Comparison of ENCODE assay signal across 8 cellular contexts in the genomic region with DNA sequence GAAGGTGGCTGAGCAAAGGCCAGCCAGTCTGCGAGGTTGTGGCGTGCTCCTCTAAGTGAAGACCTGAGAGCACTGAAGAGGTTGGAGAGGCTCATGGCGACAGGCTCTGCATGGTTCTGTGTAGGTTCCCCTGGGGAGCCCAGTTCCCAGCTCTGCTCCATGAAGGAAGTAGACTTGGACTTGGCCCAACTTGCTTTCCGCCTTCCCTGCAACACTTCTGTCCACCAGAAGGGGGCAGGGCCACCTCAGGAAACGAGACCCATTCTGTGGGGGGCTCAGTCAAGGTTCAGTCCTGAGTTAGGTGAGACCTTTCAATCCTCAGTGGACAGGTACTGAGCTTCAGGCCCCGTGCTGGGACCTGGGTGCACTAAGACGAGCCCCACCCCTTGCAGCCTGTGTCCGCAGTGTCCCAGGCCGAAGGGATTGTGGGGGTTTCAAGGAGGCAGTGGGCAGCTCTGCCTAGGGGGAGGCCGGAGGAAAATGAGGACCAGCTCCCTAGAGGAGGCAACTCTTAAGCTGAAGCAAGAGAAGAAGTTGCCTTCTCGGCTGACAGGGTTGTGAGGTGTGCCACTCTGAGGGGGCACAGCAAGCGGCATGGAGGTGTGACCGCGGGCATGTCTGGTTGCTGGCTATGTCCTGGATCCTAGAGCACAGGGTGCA. TPM values are rescaled to one million over a fixed set of nuclear protein-coding genes. Genes with fewer than 3 reads are reported as not detected.
DNase-seq lines count a peak whose midpoint lies in the region; ATAC-seq and TF ChIP-seq lines count a peak whose summit lies in the region.

No MANE protein-coding gene starts in this region.

- peak in 2 of 7 experiments; percentile 28 to 31 for DNase-seq in CD8-positive, alpha-beta T cell
- DNase-seq in GM23248 (peak; percentile 76), RPMI7951 (ENCODE audit: low read depth) (peak; percentile 31), cardiac fibroblast (ENCODE audit: low read depth in 2 of 2) (peak; percentile 61 to 74), kidney epithelial cell (ENCODE audit: low read depth) (no peak), HPDE6-E6E7 (ENCODE audit: extremely low spot score) (no peak)
- peak; percentile 10 to 20 for DNase-seq in stimulated activated CD8-positive, alpha-beta memory T cell treated with anti-CD3 and anti-CD28 coated beads, Interleukin-2, amount 100 ng/mL, for 48 hours (ENCODE audit: low read depth in 2 of 2)

- no peaks in the 10 kb centered on the region for H3K4me1 ChIP-seq in CD8-positive, alpha-beta T cell (ENCODE audit: insufficient read depth, low read length)
- no peaks in the 10 kb centered on the region for H3K4me1 ChIP-seq in GM23248 (ENCODE audit: insufficient read depth)

- no peaks in the 10 kb centered on the region for H3K36me3 Mint-ChIP-seq in CD8-positive, alpha-beta T cell

- no peak overlapping the region for H3K4me3 Mint-ChIP-seq in CD8-positive, alpha-beta T cell

- H3K4me3 ChIP-seq in CD8-positive, alpha-beta T cell (ENCODE audit: low read depth, low read length): no peak overlapping the region
- no peak overlapping the region for H3K4me3 ChIP-seq in GM23248
- H3K4me3 ChIP-seq in cardiac fibroblast (replicated peaks in 1 of 2; ENCODE audit: low read depth in 2 of 2, low read length in 2 of 2): no peak overlapping the region
- no peak overlapping the region for H3K4me3 ChIP-seq in kidney epithelial cell (ENCODE audit: low read depth, low read length)

- H3K4me2 ChIP-seq in GM23248 (ENCODE audit: unreplicated experiment): no peak overlapping the region

- H3F3A ChIP-seq in GM23248 (ENCODE audit: insufficient read depth): no peaks in the 10 kb centered on the region

- H3K27ac Mint-ChIP-seq in CD8-positive, alpha-beta T cell: no peak overlapping the region

- H4K20me1 ChIP-seq in GM23248 (ENCODE audit: insufficient read depth): no peaks in the 10 kb centered on the region

- no peak overlapping the region for H3K9ac ChIP-seq in GM23248

- 50% methylated on average over 14 of the region's 14 CpGs for WGBS in GM23248 (ENCODE audit: low coverage in 1 of 2, low lambda C conversion rate in 2 of 2, missing lambda C conversion rate in 2 of 2), 2 experiments

- H3K79me2 ChIP-seq in GM23248 (ENCODE audit: insufficient read depth): no peaks in the 10 kb centered on the region

- no peaks in the 10 kb centered on the region for H3K9me3 ChIP-seq in CD8-positive, alpha-beta T cell (ENCODE audit: low read length)
- no peaks in the 10 kb centered on the region for H3K9me3 ChIP-seq in GM23248 (ENCODE audit: low read depth)

- in situ Hi-C loops in GM23248 (cut with MboI): no loop called here

- POLR2A ChIA-PET in CD8-positive, alpha-beta T cell (lab: Charles Lee): no interaction called here

- CTCF ChIA-PET in CD8-positive, alpha-beta T cell (lab: Charles Lee): interaction anchor here (0.6 to 2.0 kb wide), 11 partner anchors 9 to 817 kb away, joined by 3 to 12 read pairs (median 4); no protein-coding TSS in a partner anchor

- H3K27me3 Mint-ChIP-seq in CD8-positive, alpha-beta T cell (ENCODE audit: low read depth): peaks cover 2% of the 10 kb centered on the region

- H3K9me3 Mint-ChIP-seq in CD8-positive, alpha-beta T cell: no peaks in the 10 kb centered on the region

- H3K27me3 ChIP-seq in CD8-positive, alpha-beta T cell (ENCODE audit: insufficient read depth, low read length): no peaks in the 10 kb centered on the region
- H3K27me3 ChIP-seq in GM23248 (replicated peaks; ENCODE audit: insufficient read depth) (no peaks in the 10 kb centered on the region; the same call in 1 of the 2 replicates), kidney epithelial cell (ENCODE audit: control insufficient read depth, insufficient read depth, low read length) (peaks cover 27% of the 10 kb centered on the region)

- H3K4me1 Mint-ChIP-seq in CD8-positive, alpha-beta T cell (ENCODE audit: low read depth): no peaks in the 10 kb centered on the region

- H3K27ac ChIP-seq in CD8-positive, alpha-beta T cell (ENCODE audit: low read depth, low read length): no peak overlapping the region
- H3K27ac ChIP-seq in GM23248: no peak overlapping the region

- ATAC-seq in CD8-positive, alpha-beta T cell: peak; percentile 36
- ATAC-seq in GM18498 (IDR thresholded peaks at IDR 0.05; ENCODE audit: unreplicated experiment): no peak

- no peaks in the 10 kb centered on the region for H3K36me3 ChIP-seq in CD8-positive, alpha-beta T cell (ENCODE audit: insufficient read depth, low read length)
- H3K36me3 ChIP-seq in GM23248 (ENCODE audit: low read depth) (no peaks in the 10 kb centered on the region), kidney epithelial cell (ENCODE audit: control insufficient read depth, insufficient read depth, low read length) (no peaks in the 10 kb centered on the region)

- TF ChIP-seq CTCF in CD8-positive, alpha-beta T cell (IDR thresholded peaks at IDR 0.05): peak; percentile 70
- TF ChIP-seq CTCF in cardiac fibroblast (IDR thresholded peaks at IDR 0.05; ENCODE audit: low read depth, low read length) (peak; percentile 95), kidney epithelial cell (IDR thresholded peaks at IDR 0.05; ENCODE audit: insufficient read depth, low read length, poor library complexity, severe bottlenecking) (peak; percentile 88)

- no peak overlapping the region for H2AFZ ChIP-seq in GM23248

- H3K9me2 ChIP-seq in GM23248 (ENCODE audit: insufficient read depth): no peaks in the 10 kb centered on the region

- intact Hi-C loops in CD8-positive, alpha-beta T cell (cut with DNase I, micrococcal nuclease): loop anchor here (1.0 to 2.0 kb wide), 2 partner anchors 381 to 382 kb away; no protein-coding TSS in a partner anchor

RNA-seq across cellular contexts. Expression of a gene that starts 15.0 kb away (rescaled TPM):
- 1 to 10 TPM; 4.3 to 4.5 TPM for total RNA-seq in CD8-positive, alpha-beta T cell
- 26.2 and 28.5 TPM in 2 replicates for total RNA-seq in GM23248 (2014; rRNA removed; shearing (Covaris generic))
- polyA plus RNA-seq in GM23248 (2016; fragmentation: Nextera tagmentation; extraction: Ambion mirVana): 36.8 and 38.4 TPM in 2 replicates
- total RNA-seq in RPMI7951 (2014; rRNA removed; shearing (Covaris generic)): 71.6 and 73.9 TPM in 2 replicates
- 72.9 and 92.2 TPM in 2 replicates for total RNA-seq in kidney epithelial cell

Comparison
In these comparisons a context has a peak if more than half of its experiments do, and no peak if none do; other contexts are left out.
1. DNase-seq: peak in GM23248 (single experiment), RPMI7951 (single experiment), cardiac fibroblast (2 of 2) and stimulated activated CD8-positive, alpha-beta memory T cell treated with anti-CD3 and anti-CD28 coated beads, Interleukin-2, amount 100 ng/mL, for 48 hours (2 of 2); none in kidney epithelial cell (single experiment) and HPDE6-E6E7 (single experiment).
2. Peak in every context shown above with its lines, with median percentiles within 50 percentile points of each other: CTCF ChIP-seq.